Comparison of ENCODE assay signal across 9 cellular contexts in the genomic region with DNA sequence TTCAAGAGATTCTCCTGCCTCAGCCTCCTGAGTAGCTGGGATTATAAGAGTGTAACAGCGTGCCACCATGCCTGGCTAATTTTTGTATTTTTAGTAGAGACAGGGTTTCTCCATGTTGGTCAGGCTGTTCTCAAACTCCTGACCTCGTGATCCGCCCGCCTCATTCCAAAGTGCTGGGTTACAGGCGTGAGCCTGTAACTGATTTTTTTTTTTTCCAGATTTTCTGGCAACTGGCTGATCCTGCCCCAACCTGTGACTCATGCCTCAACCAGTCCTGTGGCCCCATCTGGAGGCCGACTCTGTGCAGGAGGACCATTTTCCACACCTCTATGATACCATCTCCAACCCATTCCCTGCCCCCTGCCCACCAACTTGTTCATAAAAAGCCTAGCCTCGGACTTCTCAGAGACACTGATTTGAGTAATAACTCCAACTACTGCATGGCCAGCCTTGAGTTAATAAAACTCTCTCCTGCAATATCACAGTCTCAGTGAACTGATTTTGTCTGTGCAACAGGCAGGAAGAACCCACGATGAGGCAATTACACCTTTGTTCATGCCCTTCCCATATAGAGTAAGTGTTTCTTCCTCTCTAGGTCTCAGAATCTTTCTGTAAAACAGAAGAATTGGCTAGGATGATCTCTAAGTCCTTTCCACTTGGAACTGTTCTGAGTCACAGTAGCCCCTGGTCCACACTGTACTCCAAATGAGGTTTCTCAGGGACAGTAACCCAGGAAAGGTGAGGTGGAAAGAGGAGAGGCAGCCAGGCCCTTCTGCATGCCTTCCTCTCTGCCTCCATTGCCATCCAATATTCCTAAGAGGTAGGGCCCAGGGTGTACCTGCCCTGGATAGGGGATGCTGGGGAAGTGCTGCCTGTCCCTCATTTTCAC. TPM values are rescaled to one million over a fixed set of nuclear protein-coding genes. Genes with fewer than 3 reads are reported as not detected.
DNase-seq lines count a peak whose midpoint lies in the region; ATAC-seq, FAIRE-seq and TF ChIP-seq lines count a peak whose summit lies in the region.
"Had no signal": no experiment of that assay in that cellular context is flagged by ENCODE, and none has a peak within 500 bp of the region (broad histone marks: within the 10 kb centered on the region; RNA-seq: fewer than 3 reads in every experiment).

No MANE protein-coding gene starts in this region.

- H2AFZ ChIP-seq in OCI-LY3 (ENCODE audit: low read depth, low read length), result no peak overlapping the region

- no peaks in the 10 kb centered on the region for H4K20me1 ChIP-seq in OCI-LY3 (ENCODE audit: insufficient read depth, low read length)

- no peaks in the 10 kb centered on the region for H3K9me3 ChIP-seq in OCI-LY3 (ENCODE audit: insufficient read depth, low read length)
- no peaks in the 10 kb centered on the region for H3K9me3 ChIP-seq in esophagus squamous epithelium
- H3K9me3 ChIP-seq in pancreas, result no peaks in the 10 kb centered on the region
- no peaks in the 10 kb centered on the region for H3K9me3 ChIP-seq in effector memory CD4-positive, alpha-beta T cell (ENCODE audit: control insufficient read depth, low read length)

- peak; percentile 76 for DNase-seq in GM04504 (ENCODE audit: low read depth)
- no peak for DNase-seq in esophagus squamous epithelium (lab: John Stamatoyannopoulos, UW)
- peak in 3 of 6 donors; percentile 8 to 32 (median 26) for DNase-seq in pancreas
- DNase-seq in SHP77 treated with DMSO at 0.1 percent for 48 hours (lab: John Stamatoyannopoulos, UW), result no peak
- no peak for DNase-seq in stimulated activated naive CD4-positive, alpha-beta T cell (lab: John Stamatoyannopoulos, UW)
- no peak for DNase-seq in germinal center (ENCODE audit: low spot score)
- DNase-seq in effector memory CD4-positive, alpha-beta T cell, result no peak
- DNase-seq: hypothalamus had no signal

- H3K27ac ChIP-seq in OCI-LY3 (ENCODE audit: low read length) (no peak overlapping the region), esophagus squamous epithelium (peak overlapping the region; percentile 28 to 67 (median 50)), pancreas (no peak overlapping the region)
- H3K27ac ChIP-seq in effector memory CD4-positive, alpha-beta T cell (ENCODE audit: insufficient read depth, low read length, poor library complexity, severe bottlenecking), result no peak overlapping the region

- H3K4me3 ChIP-seq in OCI-LY3 (ENCODE audit: low read length) (no peak overlapping the region), esophagus squamous epithelium (no peak overlapping the region), pancreas (no peak overlapping the region)
- no peak overlapping the region for H3K4me3 ChIP-seq in effector memory CD4-positive, alpha-beta T cell (ENCODE audit: insufficient read depth, low read depth, low read length, poor library complexity, severe bottlenecking)

- H3K36me3 ChIP-seq in OCI-LY3 (replicated peaks; ENCODE audit: low read depth, low read length) (no peaks in the 10 kb centered on the region), esophagus squamous epithelium (no peaks in the 10 kb centered on the region), pancreas (no peaks in the 10 kb centered on the region)
- H3K36me3 ChIP-seq in effector memory CD4-positive, alpha-beta T cell (ENCODE audit: control insufficient read depth, insufficient read depth, low read length), result no peaks in the 10 kb centered on the region

- TF ChIP-seq CTCF in OCI-LY3 (IDR thresholded peaks at IDR 0.05; ENCODE audit: low read depth, low read length) (peak; percentile 13; the same call in 1 of the 2 replicates), esophagus squamous epithelium (IDR thresholded peaks at IDR 0.05) (peak in 5 of 6 experiments; percentile 18 to 45 (median 26)), pancreas (IDR thresholded peaks at IDR 0.05) (no peak)

- H3K4me2 ChIP-seq in OCI-LY3 (ENCODE audit: low read length), result no peak overlapping the region

- no peak for TF ChIP-seq POLR2A in esophagus squamous epithelium (IDR thresholded peaks at IDR 0.05)

- H3K79me2 ChIP-seq in OCI-LY3 (ENCODE audit: low read length), result no peaks in the 10 kb centered on the region

- 34% methylated on average over 8 of the region's 8 CpGs for WGBS in esophagus squamous epithelium, 2 donors
- 49 to 56% methylated on average over 8 of the region's 8 CpGs for WGBS in pancreas, 2 donors

- no peak for FAIRE-seq in pancreas (lab: Jason Lieb, UNC)

- intact Hi-C loops in esophagus squamous epithelium (cut with DNase I) (no loop called here), pancreas (cut with DNase I) (no loop called here)

- no peaks in the 10 kb centered on the region for H3K27me3 ChIP-seq in OCI-LY3 (ENCODE audit: low read depth, low read length)
- H3K27me3 ChIP-seq in esophagus squamous epithelium, result no peaks in the 10 kb centered on the region
- H3K27me3 ChIP-seq in pancreas, result no peaks in the 10 kb centered on the region
- H3K27me3 ChIP-seq in effector memory CD4-positive, alpha-beta T cell (replicated peaks; ENCODE audit: control insufficient read depth, insufficient read depth, low read length, poor library complexity, severe bottlenecking), result no peaks in the 10 kb centered on the region

- H3K4me1 ChIP-seq in OCI-LY3 (ENCODE audit: low read length) (peaks cover 8% of the 10 kb centered on the region), esophagus squamous epithelium (peaks cover 0 to 36% (median 0%) of the 10 kb centered on the region in 3 donors), pancreas (no peaks in the 10 kb centered on the region)
- no peaks in the 10 kb centered on the region for H3K4me1 ChIP-seq in effector memory CD4-positive, alpha-beta T cell (ENCODE audit: control insufficient read depth, insufficient read depth, low read length, poor library complexity, severe bottlenecking)

- no peak overlapping the region for H3K9ac ChIP-seq in OCI-LY3 (ENCODE audit: low read length)

- ATAC-seq in pancreas, result peak; percentile 74 to 88 (median 84)

RNA-seq across cellular contexts. Expression of a gene that starts 8.8 kb away (rescaled TPM):
- 100 to 1,000 TPM; 124 to 229 (median 153) TPM for total RNA-seq in esophagus squamous epithelium
- total RNA-seq in pancreas, result 10 to 100 TPM; 51.3 to 84.4 (median 67.5) TPM
- polyA plus RNA-seq in pancreas, result 10 to 100 TPM; 24.3 to 49.7 TPM

RNA-seq across cellular contexts. Expression of a gene that starts 46.2 kb away (rescaled TPM):
- 10 to 100 TPM in 3 of 4 donors, 1 to 10 TPM in 1; 9.1 to 15.6 (median 13.1) TPM for total RNA-seq in esophagus squamous epithelium
- 10 to 100 TPM in 1 of 6 donors, 1 to 10 TPM in 5; 3.0 to 11.0 (median 4.9) TPM for total RNA-seq in pancreas
- polyA plus RNA-seq in pancreas, result 10 to 100 TPM in 1 of 2 donors, 1 to 10 TPM in 1; 6.0 to 11.3 TPM

Comparison
In these comparisons a context has a peak if more than half of its experiments do, and no peak if none do; other contexts are left out.
1. H3K27ac ChIP-seq: peak in esophagus squamous epithelium (4 of 4); none in OCI-LY3 (single experiment), pancreas (0 of 4) and effector memory CD4-positive, alpha-beta T cell (single experiment).
2. CTCF ChIP-seq: peak in OCI-LY3 (single experiment) and esophagus squamous epithelium (5 of 6); none in pancreas (0 of 4).